12 cellular contexts compared by ENCODE assay signal in the genomic region with DNA sequence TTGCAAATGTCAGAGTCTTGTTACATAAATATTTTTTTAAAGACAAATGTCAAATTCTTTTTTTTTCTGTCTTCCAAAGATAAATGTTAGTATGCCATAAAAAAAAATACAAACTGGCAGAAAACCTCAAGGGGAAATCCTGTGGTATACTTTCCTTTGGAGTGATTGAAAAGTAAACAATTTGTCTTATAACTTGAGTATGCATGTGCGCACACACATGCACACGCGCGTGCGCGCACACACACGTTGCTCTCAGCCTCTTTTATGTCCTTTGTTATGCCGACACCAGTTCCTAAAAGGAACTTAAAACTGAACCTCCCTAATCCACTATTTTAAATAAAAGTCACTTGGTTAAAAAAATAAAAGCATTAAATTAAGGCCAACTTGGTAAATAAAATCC. TPM values are rescaled to one million over a fixed set of nuclear protein-coding genes. Genes with fewer than 3 reads are reported as not detected.
DNase-seq lines count a peak whose midpoint lies in the region; ATAC-seq and TF ChIP-seq lines count a peak whose summit lies in the region.
"Had no signal": no experiment of that assay in that cellular context is flagged by ENCODE, and none has a peak within 500 bp of the region (broad histone marks: within the 10 kb centered on the region; RNA-seq: fewer than 3 reads in every experiment).

No MANE protein-coding gene starts in this region.

- POLR2A ChIA-PET in activated naive CD8-positive, alpha-beta T cell treated with anti-CD3 and anti-CD28 coated beads, Interleukin-2, amount 10 ng/mL, durations not matched to agents 7 days and 5 days (lab: Charles Lee), result interaction anchor here (0.9 to 3.1 kb wide), 9 partner anchors 9 to 58 kb away, joined by 3 to 14 read pairs (median 4); partner anchors contain the start of gene TGFBR2
- POLR2A ChIA-PET in naive thymus-derived CD8-positive, alpha-beta T cell (lab: Charles Lee), result interaction anchor here (0.9 to 9.7 kb wide), 18 partner anchors 9 to 1769 kb away, joined by 3 to 170 read pairs (median 6); no protein-coding TSS in a partner anchor

- in situ Hi-C loops in KBM-7 (cut with MboI; ENCODE audit: low pct_unique_long_range_greater_than_20kb, low sequenced_read_pairs), result no loop called here

- peak overlapping the region; percentile 92 for H3K27ac Mint-ChIP-seq in activated naive CD8-positive, alpha-beta T cell treated with anti-CD3 and anti-CD28 coated beads, Interleukin-2, amount 10 ng/mL, durations not matched to agents 7 days and 5 days
- H3K27ac Mint-ChIP-seq in naive thymus-derived CD8-positive, alpha-beta T cell, result peak overlapping the region; percentile 87 to 100 (median 96)

- peaks cover 43% of the 10 kb centered on the region for H3K36me3 Mint-ChIP-seq in activated naive CD8-positive, alpha-beta T cell treated with anti-CD3 and anti-CD28 coated beads, Interleukin-2, amount 10 ng/mL, durations not matched to agents 7 days and 5 days
- H3K36me3 Mint-ChIP-seq in naive thymus-derived CD8-positive, alpha-beta T cell, result peaks cover 11 to 62% (median 38%) of the 10 kb centered on the region in 3 donors

- peak; percentile 43 for DNase-seq in activated CD4-positive, alpha-beta T cell treated with anti-CD3 and anti-CD28 coated beads for 48 hours
- DNase-seq in activated CD4-positive, alpha-beta T cell treated with anti-CD3 and anti-CD28 coated beads for 1 hour, result no peak
- peak; percentile 63 for DNase-seq in KBM-7
- DNase-seq in activated naive CD8-positive, alpha-beta T cell treated with anti-CD3 and anti-CD28 coated beads, Interleukin-2, amount 10 ng/mL, durations not matched to agents 7 days and 5 days, result no peak
- peak in 6 of 10 donors; percentile 24 to 68 (median 46) for DNase-seq in naive thymus-derived CD8-positive, alpha-beta T cell
- DNase-seq: body of pancreas; NCI-H1694; NK-92 treated with Interleukin-12 subunit alpha and Interleukin-12 subunit beta, amount 100 ng/mL, for 24 hours had no signal

- peak overlapping the region; percentile 72 for H3K4me3 Mint-ChIP-seq in activated naive CD8-positive, alpha-beta T cell treated with anti-CD3 and anti-CD28 coated beads, Interleukin-2, amount 10 ng/mL, durations not matched to agents 7 days and 5 days
- H3K4me3 Mint-ChIP-seq in naive thymus-derived CD8-positive, alpha-beta T cell, result peak overlapping the region; percentile 41 to 83 (median 68)

- no peaks in the 10 kb centered on the region for H3K27me3 Mint-ChIP-seq in activated naive CD8-positive, alpha-beta T cell treated with anti-CD3 and anti-CD28 coated beads, Interleukin-2, amount 10 ng/mL, durations not matched to agents 7 days and 5 days
- H3K27me3 Mint-ChIP-seq in naive thymus-derived CD8-positive, alpha-beta T cell, result no peaks in the 10 kb centered on the region

- no peak for ATAC-seq in activated naive CD8-positive, alpha-beta T cell treated with anti-CD3 and anti-CD28 coated beads, Interleukin-2, amount 10 ng/mL, durations not matched to agents 7 days and 5 days (ENCODE audit: low read depth)
- ATAC-seq in naive thymus-derived CD8-positive, alpha-beta T cell, result peak; percentile 15 to 49
- ATAC-seq in HG03460 (IDR thresholded peaks at IDR 0.05; ENCODE audit: unreplicated experiment) (no peak), HG03521 (IDR thresholded peaks at IDR 0.05; ENCODE audit: unreplicated experiment) (no peak), SK-N-SH treated with all-trans-retinoic acid at 6 μM for 48 hours (no peak)
- ATAC-seq: body of pancreas, esophagus mucosa had no signal

- no peaks in the 10 kb centered on the region for H3K9me3 Mint-ChIP-seq in activated naive CD8-positive, alpha-beta T cell treated with anti-CD3 and anti-CD28 coated beads, Interleukin-2, amount 10 ng/mL, durations not matched to agents 7 days and 5 days
- no peaks in the 10 kb centered on the region for H3K9me3 Mint-ChIP-seq in naive thymus-derived CD8-positive, alpha-beta T cell

- H3K4me1 Mint-ChIP-seq in activated naive CD8-positive, alpha-beta T cell treated with anti-CD3 and anti-CD28 coated beads, Interleukin-2, amount 10 ng/mL, durations not matched to agents 7 days and 5 days, result peaks cover 76% of the 10 kb centered on the region
- H3K4me1 Mint-ChIP-seq in naive thymus-derived CD8-positive, alpha-beta T cell, result peaks cover 47 to 98% (median 92%) of the 10 kb centered on the region in 4 donors

TF ChIP-seq in SK-N-SH treated with all-trans-retinoic acid at 6 μM for 48 hours, 23 proteins besides CTCF, POLR2A, EP300 and RAD21:
- no peak for TF ChIP-seq CREB5 (CRISPR knock-in tag; IDR thresholded peaks at IDR 0.05; ENCODE audit: low read depth)
- TF ChIP-seq, protein P1, sequence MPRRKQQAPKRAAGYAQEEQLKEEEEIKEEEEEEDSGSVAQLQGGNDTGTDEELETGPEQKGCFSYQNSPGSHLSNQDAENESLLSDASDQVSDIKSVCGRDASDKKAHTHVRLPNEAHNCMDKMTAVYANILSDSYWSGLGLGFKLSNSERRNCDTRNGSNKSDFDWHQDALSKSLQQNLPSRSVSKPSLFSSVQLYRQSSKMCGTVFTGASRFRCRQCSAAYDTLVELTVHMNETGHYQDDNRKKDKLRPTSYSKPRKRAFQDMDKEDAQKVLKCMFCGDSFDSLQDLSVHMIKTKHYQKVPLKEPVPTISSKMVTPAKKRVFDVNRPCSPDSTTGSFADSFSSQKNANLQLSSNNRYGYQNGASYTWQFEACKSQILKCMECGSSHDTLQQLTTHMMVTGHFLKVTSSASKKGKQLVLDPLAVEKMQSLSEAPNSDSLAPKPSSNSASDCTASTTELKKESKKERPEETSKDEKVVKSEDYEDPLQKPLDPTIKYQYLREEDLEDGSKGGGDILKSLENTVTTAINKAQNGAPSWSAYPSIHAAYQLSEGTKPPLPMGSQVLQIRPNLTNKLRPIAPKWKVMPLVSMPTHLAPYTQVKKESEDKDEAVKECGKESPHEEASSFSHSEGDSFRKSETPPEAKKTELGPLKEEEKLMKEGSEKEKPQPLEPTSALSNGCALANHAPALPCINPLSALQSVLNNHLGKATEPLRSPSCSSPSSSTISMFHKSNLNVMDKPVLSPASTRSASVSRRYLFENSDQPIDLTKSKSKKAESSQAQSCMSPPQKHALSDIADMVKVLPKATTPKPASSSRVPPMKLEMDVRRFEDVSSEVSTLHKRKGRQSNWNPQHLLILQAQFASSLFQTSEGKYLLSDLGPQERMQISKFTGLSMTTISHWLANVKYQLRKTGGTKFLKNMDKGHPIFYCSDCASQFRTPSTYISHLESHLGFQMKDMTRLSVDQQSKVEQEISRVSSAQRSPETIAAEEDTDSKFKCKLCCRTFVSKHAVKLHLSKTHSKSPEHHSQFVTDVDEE (CRISPR knock-in tag; IDR thresholded peaks at IDR 0.05), result no peak
- TF ChIP-seq, protein P2, sequence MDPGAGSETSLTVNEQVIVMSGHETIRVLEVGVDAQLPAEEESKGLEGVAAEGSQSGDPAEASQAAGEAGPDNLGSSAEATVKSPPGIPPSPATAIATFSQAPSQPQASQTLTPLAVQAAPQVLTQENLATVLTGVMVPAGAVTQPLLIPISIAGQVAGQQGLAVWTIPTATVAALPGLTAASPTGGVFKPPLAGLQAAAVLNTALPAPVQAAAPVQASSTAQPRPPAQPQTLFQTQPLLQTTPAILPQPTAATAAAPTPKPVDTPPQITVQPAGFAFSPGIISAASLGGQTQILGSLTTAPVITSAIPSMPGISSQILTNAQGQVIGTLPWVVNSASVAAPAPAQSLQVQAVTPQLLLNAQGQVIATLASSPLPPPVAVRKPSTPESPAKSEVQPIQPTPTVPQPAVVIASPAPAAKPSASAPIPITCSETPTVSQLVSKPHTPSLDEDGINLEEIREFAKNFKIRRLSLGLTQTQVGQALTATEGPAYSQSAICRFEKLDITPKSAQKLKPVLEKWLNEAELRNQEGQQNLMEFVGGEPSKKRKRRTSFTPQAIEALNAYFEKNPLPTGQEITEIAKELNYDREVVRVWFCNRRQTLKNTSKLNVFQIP (CRISPR knock-in tag; IDR thresholded peaks at IDR 0.05; ENCODE audit: borderline replicate concordance, low read depth), result no peak
- no peak for TF ChIP-seq ESRRG (CRISPR knock-in tag; IDR thresholded peaks at IDR 0.05)
- TF ChIP-seq ZFP30 (CRISPR knock-in tag; IDR thresholded peaks at IDR 0.05), result no peak
- no peak for TF ChIP-seq RARB (CRISPR knock-in tag; IDR thresholded peaks at IDR 0.05)
- no peak for TF ChIP-seq PATZ1 (CRISPR knock-in tag; IDR thresholded peaks at IDR 0.05; ENCODE audit: borderline replicate concordance)
- no peak for TF ChIP-seq PPARA (CRISPR knock-in tag; IDR thresholded peaks at IDR 0.05; ENCODE audit: borderline replicate concordance)
TF ChIP-seq in SK-N-SH treated with all-trans-retinoic acid at 6 μM for 48 hours: peak in this region for 0.

RNA-seq across cellular contexts. Expression of gene TGFBR2, which starts 58.0 kb away (rescaled TPM):
- total RNA-seq in activated naive CD8-positive, alpha-beta T cell treated with anti-CD3 and anti-CD28 coated beads, Interleukin-2, amount 10 ng/mL, durations not matched to agents 7 days and 5 days, result 10 to 100 TPM; 86.9 to 92.2 TPM
- total RNA-seq in naive thymus-derived CD8-positive, alpha-beta T cell, result 100 to 1,000 TPM; 260 to 268 TPM
- polyA plus RNA-seq in naive thymus-derived CD8-positive, alpha-beta T cell, result 100 to 1,000 TPM; 128 to 226 (median 131) TPM

Comparison
In these comparisons a context has a peak if more than half of its experiments do, and no peak if none do; other contexts are left out.
1. DNase-seq: peak in activated CD4-positive, alpha-beta T cell treated with anti-CD3 and anti-CD28 coated beads for 48 hours (single experiment), KBM-7 (single experiment) and naive thymus-derived CD8-positive, alpha-beta T cell (6 of 10); none in activated CD4-positive, alpha-beta T cell treated with anti-CD3 and anti-CD28 coated beads for 1 hour (single experiment) and activated naive CD8-positive, alpha-beta T cell treated with anti-CD3 and anti-CD28 coated beads, Interleukin-2, amount 10 ng/mL, durations not matched to agents 7 days and 5 days (single experiment).
2. ATAC-seq: peak in naive thymus-derived CD8-positive, alpha-beta T cell (2 of 2); none in activated naive CD8-positive, alpha-beta T cell treated with anti-CD3 and anti-CD28 coated beads, Interleukin-2, amount 10 ng/mL, durations not matched to agents 7 days and 5 days (single experiment), HG03460 (single experiment), HG03521 (single experiment) and SK-N-SH treated with all-trans-retinoic acid at 6 μM for 48 hours (single experiment).